Comparison of ENCODE assay signal across 12 cellular contexts in genomic region chr19:48615145-48616040, GRCh38. TPM values are rescaled to one million over a fixed set of nuclear protein-coding genes. Genes with fewer than 3 reads are reported as not detected.
A peak's percentile ranks its signal among the peaks of the same experiment; 100 is the strongest.
DNase-seq lines count a peak whose midpoint lies in the region; ATAC-seq and TF ChIP-seq lines count a peak whose summit lies in the region.
"Had no signal": no experiment of that assay in that cellular context is flagged by ENCODE, and none has a peak within 500 bp of the region (broad histone marks: within the 10 kb centered on the region; RNA-seq: fewer than 3 reads in every experiment).

No MANE protein-coding gene starts in this region.

- H4K20me1 ChIP-seq in PC-9 (ENCODE audit: insufficient read depth), result peaks cover 34% of the 10 kb centered on the region

- H3K9me2 ChIP-seq in PC-9 (ENCODE audit: insufficient read depth), result no peaks in the 10 kb centered on the region

- no peak overlapping the region for H4K8ac ChIP-seq in neuronal stem cell (ENCODE audit: low read depth, low read length)

- peak overlapping the region; percentile 72 for H3K9ac ChIP-seq in neuronal stem cell (ENCODE audit: low read depth, low read length, poor library complexity)

- no peak overlapping the region for H3K14ac ChIP-seq in neuronal stem cell (ENCODE audit: low read length)

- no peak overlapping the region for H3K4ac ChIP-seq in neuronal stem cell (ENCODE audit: low read length)

- DNase-seq in G401 (ENCODE audit: low spot score), result peak; percentile 14
- DNase-seq in PC-9, result no peak
- DNase-seq in ecto neural progenitor cell (ENCODE audit: low spot score), result peak; percentile 47
- DNase-seq in neuronal stem cell (ENCODE audit: low spot score), result no peak
- DNase-seq in ascending aorta (ENCODE audit: low spot score in 2 of 2), result no peak
- DNase-seq in lower leg skin (ENCODE audit: low spot score in 2 of 2), result no peak
- DNase-seq: caudate nucleus, midbrain had no signal

- H3K27ac ChIP-seq in PC-9, result peak overlapping the region; percentile 91
- peak overlapping the region; percentile 81 for H3K27ac ChIP-seq in neuronal stem cell (replicated peaks; ENCODE audit: low read length)
- no peak overlapping the region for H3K27ac ChIP-seq in ascending aorta
- H3K27ac ChIP-seq: foreskin keratinocyte had no signal

- no peak for TF ChIP-seq POLR2A in lower leg skin (IDR thresholded peaks at IDR 0.05)

- no TSS peak for BruUV-seq in PC-9 (replicated peaks; lab: Mats Ljungman, UMichigan)

- TF ChIP-seq CTCF in PC-9 (conservative IDR thresholded peaks at IDR 0.05), result no peak
- TF ChIP-seq CTCF in ascending aorta (IDR thresholded peaks at IDR 0.05), result no peak
- TF ChIP-seq CTCF in lower leg skin (IDR thresholded peaks at IDR 0.05), result no peak

- no peak overlapping the region for H2AFZ ChIP-seq in PC-9
- H2AFZ ChIP-seq in neuronal stem cell (ENCODE audit: low read length), result no peak overlapping the region

- peak overlapping the region; percentile 97 for H2AK5ac ChIP-seq in neuronal stem cell (ENCODE audit: low read depth, low read length)

- H3K79me2 ChIP-seq in PC-9 (ENCODE audit: low read depth), result peaks cover 48% of the 10 kb centered on the region

- POLR2A ChIA-PET in PC-9 (lab: Charles Lee; ENCODE audit: unreplicated experiment), result no interaction called here

- peak overlapping the region; percentile 84 for H2BK5ac ChIP-seq in neuronal stem cell (ENCODE audit: low read length)

- in situ Hi-C loops in G401 (cut with HindIII; ENCODE audit: low sequenced_read_pairs), result no loop called here

- no peak overlapping the region for H2BK15ac ChIP-seq in neuronal stem cell (ENCODE audit: low read length)

- intact Hi-C loops in PC-9 (cut with micrococcal nuclease; ENCODE audit: unreplicated experiment), result loop anchor here (2.0 kb wide), 1 partner anchor 27 kb away; no protein-coding TSS in a partner anchor
- intact Hi-C loops in ascending aorta (cut with DNase I), result no loop called here
- intact Hi-C loops in lower leg skin (cut with DNase I; ENCODE audit: low total_unique reads), result no loop called here

- H3K4me2 ChIP-seq in PC-9 (peak overlapping the region; percentile 94), neuronal stem cell (ENCODE audit: insufficient read depth, low read length, poor library complexity, severe bottlenecking) (no peak overlapping the region)

- peaks cover 78% of the 10 kb centered on the region for H3F3A ChIP-seq in PC-9 (ENCODE audit: insufficient read depth, low read depth)

- ATAC-seq in GM19463 (IDR thresholded peaks at IDR 0.05; ENCODE audit: unreplicated experiment) (no peak), GM21529 (IDR thresholded peaks at IDR 0.05; ENCODE audit: unreplicated experiment) (no peak)
- ATAC-seq: foreskin keratinocyte had no signal

- H3K23ac ChIP-seq in neuronal stem cell (ENCODE audit: low read depth, low read length, poor library complexity), result peak overlapping the region; percentile 67

- H3K27me3 ChIP-seq in PC-9 (ENCODE audit: insufficient read depth, low read depth) (no peaks in the 10 kb centered on the region), neuronal stem cell (ENCODE audit: control insufficient read depth in 3 of 3, insufficient read depth in 3 of 3, low read depth in 1 of 3, low read length in 3 of 3) (no peaks in the 10 kb centered on the region), ascending aorta (no peaks in the 10 kb centered on the region)
- H3K27me3 ChIP-seq: foreskin keratinocyte had no signal

- H2BK120ac ChIP-seq in neuronal stem cell (ENCODE audit: low read depth, low read length), result no peak overlapping the region

- H3K4me3 ChIP-seq in PC-9 (peak overlapping the region; percentile 92), neuronal stem cell (ENCODE audit: low read length in 2 of 2) (no peak overlapping the region), ascending aorta (no peak overlapping the region), lower leg skin (ENCODE audit: low read depth, poor library complexity, severe bottlenecking) (no peak overlapping the region)

- peaks cover 35% of the 10 kb centered on the region for H3K36me3 ChIP-seq in PC-9 (ENCODE audit: low read depth)
- H3K36me3 ChIP-seq in neuronal stem cell (replicated peaks in 1 of 2; ENCODE audit: control insufficient read depth in 2 of 2, insufficient read depth in 2 of 2, low read length in 2 of 2), result peaks cover 27 to 34% of the 10 kb centered on the region in 2 donors
- H3K36me3 ChIP-seq in ascending aorta, result peaks cover 18 to 29% of the 10 kb centered on the region in 2 donors

- no peak overlapping the region for H4K91ac ChIP-seq in neuronal stem cell (ENCODE audit: low read depth, low read length, poor library complexity)

- H3K9me3 ChIP-seq in PC-9 (ENCODE audit: insufficient read depth, low read depth), result no peaks in the 10 kb centered on the region
- H3K9me3 ChIP-seq in neuronal stem cell (replicated peaks in 1 of 2; ENCODE audit: control insufficient read depth in 2 of 2, insufficient read depth in 1 of 2, low read depth in 1 of 2, low read length in 2 of 2), result no peaks in the 10 kb centered on the region
- no peaks in the 10 kb centered on the region for H3K9me3 ChIP-seq in ascending aorta

- H3K79me1 ChIP-seq in neuronal stem cell (ENCODE audit: low read depth, low read length), result peaks cover 12% of the 10 kb centered on the region

- H3K4me1 ChIP-seq in PC-9 (replicated peaks; ENCODE audit: insufficient read depth) (peaks cover 49% of the 10 kb centered on the region), neuronal stem cell (ENCODE audit: control insufficient read depth in 2 of 2, insufficient read depth in 1 of 2, low read depth in 1 of 2, low read length in 2 of 2) (peaks cover 8 to 27% of the 10 kb centered on the region in 2 donors), ascending aorta (peaks cover 10 to 19% of the 10 kb centered on the region in 2 donors)

- CTCF ChIA-PET in PC-9 (lab: Charles Lee), result interaction anchor here (1.8 kb wide), 1 partner anchor 26 kb away, joined by 5 read pairs; no protein-coding TSS in a partner anchor

- H3K18ac ChIP-seq in neuronal stem cell (ENCODE audit: low read length), result peak overlapping the region; percentile 52

- H2BK12ac ChIP-seq in neuronal stem cell (ENCODE audit: low read length), result no peak overlapping the region

- WGBS in neuronal stem cell (ENCODE audit: extremely low coverage in 2 of 2, insufficient read length in 2 of 2, insufficient replicate concordance in 1 of 2), 2 donors, result no CpG with 5 or more reads among the region's 21 CpGs
- 56 to 62% methylated on average over 20 to 21 of the region's 21 CpGs for WGBS in lower leg skin, 2 donors

RNA-seq across cellular contexts. Expression of gene FAM83E, which starts 0.5 kb away (rescaled TPM):
- total RNA-seq in G401 (2014; rRNA removed; shearing (Covaris generic)), result 0.34 TPM in 1 of 2 replicates, not detected in the other
- total RNA-seq in PC-9 (2021) (12.3 and 17.4 TPM in 2 replicates), ascending aorta (not detected), lower leg skin (1 to 10 TPM in 2 of 4 donors, under 1 TPM in 2; 0.53 to 8.2 (median 3.8) TPM)
- polyA plus RNA-seq in neuronal stem cell (2013, experiment 1 of 2), result 0.08 TPM
- polyA plus RNA-seq in neuronal stem cell (2013, experiment 2 of 2), result 0.15 TPM

RNA-seq across cellular contexts. Expression of gene RPL18, which starts 3.6 kb away (rescaled TPM):
- total RNA-seq in G401 (2014; rRNA removed; shearing (Covaris generic)), result 3,072 and 3,826 TPM in 2 replicates
- total RNA-seq in PC-9 (2021) (1,618 and 1,710 TPM in 2 replicates), ascending aorta (2,223 TPM), lower leg skin (1,000 to 10,000 TPM; 3,252 to 5,828 (median 3,870) TPM)
- polyA plus RNA-seq in neuronal stem cell (2013, experiment 1 of 2), result 2,801 TPM
- polyA plus RNA-seq in neuronal stem cell (2013, experiment 2 of 2), result 2,729 TPM

RNA-seq across cellular contexts. Expression of gene SPHK2, which starts 3.9 kb away (rescaled TPM):
- 16.5 and 45.7 TPM in 2 replicates for total RNA-seq in G401 (2014; rRNA removed; shearing (Covaris generic))
- 18.4 and 20.0 TPM in 2 replicates for total RNA-seq in PC-9 (2021)
- polyA plus RNA-seq in neuronal stem cell (2013, experiment 1 of 2), result 25.6 TPM
- 23.7 TPM for polyA plus RNA-seq in neuronal stem cell (2013, experiment 2 of 2)
- 35.3 TPM for total RNA-seq in ascending aorta
- 1 to 10 TPM; 2.2 to 8.8 (median 6.1) TPM for total RNA-seq in lower leg skin

RNA-seq across cellular contexts. Expression of gene SPACA4, which starts 8.9 kb away (rescaled TPM):
- total RNA-seq in G401 (2014; rRNA removed; shearing (Covaris generic)), result 0.55 TPM in 1 of 2 replicates, not detected in the other
- total RNA-seq in PC-9 (2021) (not detected in 2 replicates), ascending aorta (not detected), lower leg skin (1 to 10 TPM in 2 of 4 donors, not detected in 2; 1.7 to 2.1 TPM)
- polyA plus RNA-seq in neuronal stem cell (2013, experiment 1 of 2), result not detected
- not detected for polyA plus RNA-seq in neuronal stem cell (2013, experiment 2 of 2)
- total RNA-seq: foreskin keratinocyte, RPMI7951 had no signal
- polyA plus RNA-seq: foreskin keratinocyte had no signal

RNA-seq across cellular contexts. Expression of gene DBP, which starts 21.8 kb away (rescaled TPM):
- 25.5 and 40.0 TPM in 2 replicates for total RNA-seq in G401 (2014; rRNA removed; shearing (Covaris generic))
- total RNA-seq in PC-9 (2021) (48.2 and 48.6 TPM in 2 replicates), ascending aorta (0.21 TPM), lower leg skin (10 to 100 TPM; 21.1 to 41.6 (median 24.8) TPM)
- 17.9 TPM for polyA plus RNA-seq in neuronal stem cell (2013, experiment 1 of 2)
- 16.7 TPM for polyA plus RNA-seq in neuronal stem cell (2013, experiment 2 of 2)

Comparison
In these comparisons a context has a peak if more than half of its experiments do, and no peak if none do; other contexts are left out.
1. DNase-seq: peak in G401 (single experiment) and ecto neural progenitor cell (single experiment); none in PC-9 (0 of 2), neuronal stem cell (single experiment), ascending aorta (0 of 2) and lower leg skin (0 of 2).
2. H3K27ac ChIP-seq: peak in PC-9 (single experiment) and neuronal stem cell (single experiment); none in ascending aorta (0 of 2).